8 cellular contexts compared by ENCODE assay signal in genomic region chr5:154972476-154973080, GRCh38. TPM values are rescaled to one million over a fixed set of nuclear protein-coding genes. Genes with fewer than 3 reads are reported as not detected.
DNase-seq lines count a peak whose midpoint lies in the region; ATAC-seq, FAIRE-seq and TF ChIP-seq lines count a peak whose summit lies in the region.

No MANE protein-coding gene starts in this region.

- TF ChIP-seq CTCF in 22Rv1 (IDR thresholded peaks at IDR 0.05) (peak; percentile 83), GM12872 (IDR thresholded peaks at IDR 0.05; ENCODE audit: insufficient read depth, low read depth, low read length) (peak; percentile 51), bronchial epithelial cell (IDR thresholded peaks at IDR 0.05; ENCODE audit: insufficient read depth, low read length, severe bottlenecking) (peak; percentile 72), liver (IDR thresholded peaks at IDR 0.05; ENCODE audit: low read depth, low read length, missing input control) (peak; percentile 38), suprapubic skin (IDR thresholded peaks at IDR 0.05) (peak in 1 of 2 donors; percentile 30)

- ATAC-seq in GM19328 (IDR thresholded peaks at IDR 0.05; ENCODE audit: unreplicated experiment) (no peak), GM21576 (IDR thresholded peaks at IDR 0.05; ENCODE audit: unreplicated experiment) (no peak)

- DNase-seq in NCI-H226 (peak; percentile 31), bronchial epithelial cell (ENCODE audit: low read depth) (peak; percentile 43), suprapubic skin (ENCODE audit: low spot score in 2 of 2) (no peak)

- H3K4me1 ChIP-seq in liver (ENCODE audit: control insufficient read depth in 4 of 4, insufficient read depth in 4 of 4, low read length in 3 of 4) (no peaks in the 10 kb centered on the region), suprapubic skin (no peaks in the 10 kb centered on the region)

- FAIRE-seq in bronchial epithelial cell (lab: Jason Lieb, UNC) = no peak

- H3K36me3 ChIP-seq in bronchial epithelial cell (ENCODE audit: control insufficient read depth, insufficient read depth, low read length) (no peaks in the 10 kb centered on the region), liver (ENCODE audit: control insufficient read depth in 4 of 4, insufficient read depth in 3 of 4, low read depth in 1 of 4, low read length in 3 of 4) (peaks cover 0 to 13% (median 6%) of the 10 kb centered on the region in 4 donors), suprapubic skin (peaks cover 12% of the 10 kb centered on the region)

- peak; percentile 74 to 77 for TF ChIP-seq RAD21 in liver (IDR thresholded peaks at IDR 0.05)

- no peak for TF ChIP-seq EP300 in suprapubic skin (IDR thresholded peaks at IDR 0.05)

- H3K9ac ChIP-seq in liver (ENCODE audit: low read depth in 1 of 2, low read length in 2 of 2) = no peak overlapping the region

- H3K27me3 ChIP-seq in bronchial epithelial cell (ENCODE audit: control insufficient read depth, insufficient read depth, low read length) (no peaks in the 10 kb centered on the region), liver (ENCODE audit: control insufficient read depth in 4 of 4, insufficient read depth in 4 of 4, low read length in 3 of 4) (no peaks in the 10 kb centered on the region), suprapubic skin (no peaks in the 10 kb centered on the region)

- H3K27ac ChIP-seq in 22Rv1 (no peak overlapping the region), liver (ENCODE audit: low read depth in 1 of 2, low read length in 2 of 2) (no peak overlapping the region), suprapubic skin (no peak overlapping the region)

- H3K9me3 ChIP-seq in liver (ENCODE audit: control insufficient read depth in 4 of 4, low read length in 3 of 4) (no peaks in the 10 kb centered on the region), suprapubic skin (no peaks in the 10 kb centered on the region)

- TF ChIP-seq POLR2A in suprapubic skin (IDR thresholded peaks at IDR 0.05) = no peak

- H3K4me3 ChIP-seq in bronchial epithelial cell (ENCODE audit: low read depth, low read length) (no peak overlapping the region), liver (ENCODE audit: low read depth in 1 of 3, low read length in 3 of 3) (no peak overlapping the region), suprapubic skin (no peak overlapping the region)

- WGBS in liver = 87% methylated on average over 2 of the region's 2 CpGs
- WGBS in suprapubic skin = 76% methylated on average over 2 of the region's 2 CpGs

TF ChIP-seq in liver, 16 proteins besides CTCF, POLR2A, EP300 and RAD21:
- TF ChIP-seq MAX (IDR thresholded peaks at IDR 0.05) = no peak
- TF ChIP-seq, protein P1, sequence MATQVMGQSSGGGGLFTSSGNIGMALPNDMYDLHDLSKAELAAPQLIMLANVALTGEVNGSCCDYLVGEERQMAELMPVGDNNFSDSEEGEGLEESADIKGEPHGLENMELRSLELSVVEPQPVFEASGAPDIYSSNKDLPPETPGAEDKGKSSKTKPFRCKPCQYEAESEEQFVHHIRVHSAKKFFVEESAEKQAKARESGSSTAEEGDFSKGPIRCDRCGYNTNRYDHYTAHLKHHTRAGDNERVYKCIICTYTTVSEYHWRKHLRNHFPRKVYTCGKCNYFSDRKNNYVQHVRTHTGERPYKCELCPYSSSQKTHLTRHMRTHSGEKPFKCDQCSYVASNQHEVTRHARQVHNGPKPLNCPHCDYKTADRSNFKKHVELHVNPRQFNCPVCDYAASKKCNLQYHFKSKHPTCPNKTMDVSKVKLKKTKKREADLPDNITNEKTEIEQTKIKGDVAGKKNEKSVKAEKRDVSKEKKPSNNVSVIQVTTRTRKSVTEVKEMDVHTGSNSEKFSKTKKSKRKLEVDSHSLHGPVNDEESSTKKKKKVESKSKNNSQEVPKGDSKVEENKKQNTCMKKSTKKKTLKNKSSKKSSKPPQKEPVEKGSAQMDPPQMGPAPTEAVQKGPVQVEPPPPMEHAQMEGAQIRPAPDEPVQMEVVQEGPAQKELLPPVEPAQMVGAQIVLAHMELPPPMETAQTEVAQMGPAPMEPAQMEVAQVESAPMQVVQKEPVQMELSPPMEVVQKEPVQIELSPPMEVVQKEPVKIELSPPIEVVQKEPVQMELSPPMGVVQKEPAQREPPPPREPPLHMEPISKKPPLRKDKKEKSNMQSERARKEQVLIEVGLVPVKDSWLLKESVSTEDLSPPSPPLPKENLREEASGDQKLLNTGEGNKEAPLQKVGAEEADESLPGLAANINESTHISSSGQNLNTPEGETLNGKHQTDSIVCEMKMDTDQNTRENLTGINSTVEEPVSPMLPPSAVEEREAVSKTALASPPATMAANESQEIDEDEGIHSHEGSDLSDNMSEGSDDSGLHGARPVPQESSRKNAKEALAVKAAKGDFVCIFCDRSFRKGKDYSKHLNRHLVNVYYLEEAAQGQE (IDR thresholded peaks at IDR 0.05) = no peak
- TF ChIP-seq NR2F2 (IDR thresholded peaks at IDR 0.05) = no peak
- no peak for TF ChIP-seq HNF4G (IDR thresholded peaks at IDR 0.05)
- no peak for TF ChIP-seq RXRA (IDR thresholded peaks at IDR 0.05)
- TF ChIP-seq HNF4A (conservative IDR thresholded peaks at IDR 0.05) = no peak
- no peak for TF ChIP-seq EGR1 (IDR thresholded peaks at IDR 0.05; ENCODE audit: low read depth in 2 of 2)
- no peak for TF ChIP-seq SP1 (IDR thresholded peaks at IDR 0.05)
- no peak for TF ChIP-seq FOXA1 (IDR thresholded peaks at IDR 0.05)
- no peak for TF ChIP-seq YY1 (IDR thresholded peaks at IDR 0.05)
- TF ChIP-seq, protein P2, sequence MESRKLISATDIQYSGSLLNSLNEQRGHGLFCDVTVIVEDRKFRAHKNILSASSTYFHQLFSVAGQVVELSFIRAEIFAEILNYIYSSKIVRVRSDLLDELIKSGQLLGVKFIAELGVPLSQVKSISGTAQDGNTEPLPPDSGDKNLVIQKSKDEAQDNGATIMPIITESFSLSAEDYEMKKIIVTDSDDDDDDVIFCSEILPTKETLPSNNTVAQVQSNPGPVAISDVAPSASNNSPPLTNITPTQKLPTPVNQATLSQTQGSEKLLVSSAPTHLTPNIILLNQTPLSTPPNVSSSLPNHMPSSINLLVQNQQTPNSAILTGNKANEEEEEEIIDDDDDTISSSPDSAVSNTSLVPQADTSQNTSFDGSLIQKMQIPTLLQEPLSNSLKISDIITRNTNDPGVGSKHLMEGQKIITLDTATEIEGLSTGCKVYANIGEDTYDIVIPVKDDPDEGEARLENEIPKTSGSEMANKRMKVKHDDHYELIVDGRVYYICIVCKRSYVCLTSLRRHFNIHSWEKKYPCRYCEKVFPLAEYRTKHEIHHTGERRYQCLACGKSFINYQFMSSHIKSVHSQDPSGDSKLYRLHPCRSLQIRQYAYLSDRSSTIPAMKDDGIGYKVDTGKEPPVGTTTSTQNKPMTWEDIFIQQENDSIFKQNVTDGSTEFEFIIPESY (IDR thresholded peaks at IDR 0.05) = no peak
- no peak for TF ChIP-seq JUND (IDR thresholded peaks at IDR 0.05)
- no peak for TF ChIP-seq FOXA2 (IDR thresholded peaks at IDR 0.05)
- TF ChIP-seq GABPA (IDR thresholded peaks at IDR 0.05 in 1 of 2, conservative IDR thresholded peaks at IDR 0.05 in 1 of 2) = no peak
- no peak for TF ChIP-seq ATF3 (IDR thresholded peaks at IDR 0.05)
- TF ChIP-seq TAF1 (conservative IDR thresholded peaks at IDR 0.05) = no peak

RNA-seq across cellular contexts. Expression of gene MRPL22, which starts 31.7 kb away (rescaled TPM):
- total RNA-seq in bronchial epithelial cell = 14.2 and 30.7 TPM in 2 replicates
- total RNA-seq in liver = 10 to 100 TPM; 12.5 to 14.7 TPM
- polyA plus RNA-seq in liver = 10 to 100 TPM; 27.1 to 57.3 TPM
- 10 to 100 TPM; 12.2 to 30.2 (median 21.7) TPM for total RNA-seq in suprapubic skin

RNA-seq across cellular contexts. Expression of gene GEMIN5, which starts 34.6 kb away (rescaled TPM):
- total RNA-seq in bronchial epithelial cell = 8.7 and 12.6 TPM in 2 replicates
- 10 to 100 TPM in 1 of 2 donors, 1 to 10 TPM in 1; 8.7 to 10.3 TPM for total RNA-seq in liver
- 1 to 10 TPM; 3.0 to 3.6 TPM for polyA plus RNA-seq in liver
- 10 to 100 TPM; 14.7 to 26.8 (median 17.9) TPM for total RNA-seq in suprapubic skin

RNA-seq across cellular contexts. Expression of gene KIF4B, which starts 41.0 kb away (rescaled TPM):
- total RNA-seq in bronchial epithelial cell = under 0.01 and 0.13 TPM in 2 replicates
- under 1 TPM; 0.05 to 0.17 TPM for total RNA-seq in liver
- polyA plus RNA-seq in liver = not detected
- total RNA-seq in suprapubic skin = under 1 TPM in 1 of 4 donors, not detected in 3; 0.72 TPM

Comparison
In these comparisons a context has a peak if more than half of its experiments do, and no peak if none do; other contexts are left out.
1. DNase-seq: peak in NCI-H226 (single experiment) and bronchial epithelial cell (single experiment); none in suprapubic skin (0 of 2).